ENCODE assay signal across 19 cellular contexts in genomic region chr5:105274079-105274478, GRCh38.
"Had no signal": no experiment of that assay in that cellular context is flagged by ENCODE, and none has a peak within 500 bp of the region (broad histone marks: within the 10 kb centered on the region; RNA-seq: fewer than 3 reads in every experiment).

No MANE protein-coding gene starts in this region.

- H3K27ac ChIP-seq: dorsolateral prefrontal cortex, esophagus muscularis mucosa, foreskin keratinocyte, gastroesophageal sphincter, heart left ventricle, hepatocyte, left lung, lower lobe of right lung had no signal

- H3K27me3 ChIP-seq: dorsolateral prefrontal cortex, esophagus muscularis mucosa, foreskin keratinocyte, gastroesophageal sphincter, heart left ventricle, hepatocyte, left lung had no signal

- H3K4me3 ChIP-seq: dorsolateral prefrontal cortex, esophagus muscularis mucosa, gastroesophageal sphincter, heart left ventricle, hepatocyte, left lung, lower lobe of right lung, mucosa of descending colon had no signal

- DNase-seq: dermis blood vessel endothelial cell; dorsolateral prefrontal cortex; effector CD4-positive, alpha-beta T cell; effector memory CD4-positive, alpha-beta T cell; foreskin keratinocyte; heart left ventricle; hypothalamus; immature natural killer cell; left cardiac atrium; left lung; left ventricle myocardium superior; lower lobe of right lung; mesenchymal stem cell; mucosa of descending colon; naive B cell; naive thymus-derived CD8-positive, alpha-beta T cell had no signal

- ATAC-seq: foreskin keratinocyte; gastroesophageal sphincter; heart left ventricle; left cardiac atrium; left lung; left ventricle myocardium superior; lower lobe of right lung; mucosa of descending colon; naive thymus-derived CD8-positive, alpha-beta T cell had no signal

- H3K4me1 ChIP-seq: esophagus muscularis mucosa, foreskin keratinocyte, gastroesophageal sphincter, heart left ventricle, left lung, lower lobe of right lung had no signal

- H3K36me3 ChIP-seq: esophagus muscularis mucosa, gastroesophageal sphincter, heart left ventricle, left lung, lower lobe of right lung had no signal

- H3K9me3 ChIP-seq: esophagus muscularis mucosa, gastroesophageal sphincter, left lung, lower lobe of right lung, mucosa of descending colon had no signal
